ENCODE assay signal across 25 cellular contexts in the genomic region with DNA sequence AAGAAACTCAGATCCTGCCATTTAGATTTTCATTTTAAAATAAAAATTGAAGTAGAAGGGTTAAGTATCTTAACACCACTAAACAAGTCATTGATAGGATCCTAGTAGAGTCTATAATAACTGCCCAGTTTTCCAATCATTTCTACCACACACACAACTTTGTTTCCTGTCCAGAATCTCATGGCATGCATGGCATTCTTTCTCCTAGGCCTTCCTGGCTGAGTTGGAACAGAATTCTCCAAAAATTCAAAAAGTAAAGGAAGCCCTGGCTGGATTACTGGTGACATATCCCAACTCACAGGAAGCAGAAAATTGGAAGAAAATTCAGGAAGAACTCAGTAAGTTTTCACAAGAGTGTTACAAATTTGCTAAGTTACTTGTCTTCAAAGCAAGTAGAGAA.
"Had no signal": no experiment of that assay in that cellular context is flagged by ENCODE, and none has a peak within 500 bp of the region (broad histone marks: within the 10 kb centered on the region; RNA-seq: fewer than 3 reads in every experiment).

No MANE protein-coding gene starts in this region.

- ATAC-seq: esophagus mucosa; left ventricle myocardium superior; lower lobe of right lung; naive thymus-derived CD4-positive, alpha-beta T cell; sciatic nerve; stimulated activated naive CD8-positive, alpha-beta T cell treated with anti-CD3 and anti-CD28 coated beads, Interleukin-15, amount 100 ng/mL, for 72 hours had no signal

- H3K4me2 ChIP-seq: neural progenitor cell, smooth muscle cell had no signal

- DNase-seq: dorsolateral prefrontal cortex; effector CD4-positive, alpha-beta T cell; foreskin melanocyte; left ventricle myocardium superior; lower lobe of right lung; midbrain; naive thymus-derived CD4-positive, alpha-beta T cell; stimulated activated CD4-positive, alpha-beta T cell treated with anti-CD3 and anti-CD28 coated beads, Interleukin-12 subunit alpha, Interleukin-12 subunit beta, amount 100 ng/mL, for 4 hours; stimulated activated CD4-positive, alpha-beta T cell treated with anti-CD3 and anti-CD28 coated beads, Interleukin-1b, Interleukin-23, amount 100 ng/mL, for 48 hours; stimulated activated CD4-positive, alpha-beta T cell treated with anti-CD3 and anti-CD28 coated beads, Interleukin-4, amount 100 ng/mL, for 1 hour; stimulated activated CD8-positive, alpha-beta memory T cell treated with anti-CD3 and anti-CD28 coated beads, Interleukin-4, amount 100 ng/mL, for 48 hours; stimulated activated naive CD4-positive, alpha-beta T cell; stimulated activated naive CD8-positive, alpha-beta T cell treated with anti-CD3 and anti-CD28 coated beads, Interleukin-15, amount 100 ng/mL, for 72 hours; thyroid gland; trophoblast cell had no signal

- H3K27me3 ChIP-seq: dorsolateral prefrontal cortex, neural progenitor cell, right atrium auricular region, suprapubic skin, thyroid gland, vagina had no signal

- H3K9ac ChIP-seq: neural progenitor cell, parathyroid adenoma had no signal

- H3K9me3 ChIP-seq: lower lobe of right lung, right atrium auricular region, suprapubic skin, thyroid gland, vagina had no signal

- H3K4me1 ChIP-seq: lower lobe of right lung, neural progenitor cell, parathyroid adenoma, right atrium auricular region, thyroid gland had no signal

- H3K4me3 ChIP-seq: coronary artery, dorsolateral prefrontal cortex, lower lobe of right lung, neural progenitor cell, right atrium auricular region, smooth muscle cell, suprapubic skin, thyroid gland, vagina had no signal

- H3K27ac ChIP-seq: coronary artery, epithelial cell of prostate, lower lobe of right lung, neural progenitor cell, parathyroid adenoma, right atrium auricular region, suprapubic skin, thyroid gland, vagina had no signal

- H2AFZ ChIP-seq: neural progenitor cell, parathyroid adenoma had no signal
